8 cellular contexts compared by ENCODE assay signal in the genomic region with DNA sequence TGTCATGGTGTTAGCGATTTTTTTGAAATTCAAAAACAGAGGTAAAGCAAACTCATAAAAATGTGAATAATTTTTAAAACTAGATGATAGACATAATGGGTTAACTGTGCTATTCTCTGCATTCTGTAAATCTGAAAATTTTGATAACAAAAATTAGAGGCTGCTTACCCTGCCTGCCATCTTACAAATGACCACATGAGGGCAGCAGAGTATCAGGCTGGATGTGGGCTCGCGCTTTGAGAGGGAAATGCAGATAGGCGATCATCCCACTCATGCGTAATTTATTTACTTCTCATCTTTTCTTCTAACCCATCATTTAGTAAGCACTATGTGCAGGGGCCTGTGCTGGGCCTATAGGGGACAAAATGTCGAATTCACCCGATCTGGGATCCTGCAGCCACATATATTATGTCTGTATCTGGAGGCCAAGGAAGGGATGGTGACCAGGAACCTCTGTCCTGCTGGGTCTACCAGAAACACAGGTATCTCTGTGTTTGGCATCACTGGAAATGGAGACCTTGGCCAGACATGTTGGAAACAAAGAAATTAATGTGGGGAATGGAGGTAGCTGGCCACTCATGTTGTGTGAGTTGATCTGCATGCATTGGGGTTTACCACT.
DNase-seq lines count a peak whose midpoint lies in the region; ATAC-seq and TF ChIP-seq lines count a peak whose summit lies in the region.

No MANE protein-coding gene starts in this region.

- no peak overlapping the region for H3K27ac ChIP-seq in VCaP

- TF ChIP-seq CTCF in VCaP (conservative IDR thresholded peaks at IDR 0.05), result peak; percentile 100

- DNase-seq in AML-193 (lab: John Stamatoyannopoulos, UW) (peak; percentile 56 to 66), GM19240 (ENCODE audit: insufficient read length, low spot score) (peak; percentile 51), NCI-H1105 treated with DMSO at 0.1 percent for 48 hours (lab: John Stamatoyannopoulos, UW) (peak; percentile 48), T47D (ENCODE audit: low read depth in 1 of 2, low spot score in 1 of 2) (peak; percentile 25 to 76), kidney glomerular epithelial cell (lab: John Stamatoyannopoulos, UW) (peak; percentile 28)
- DNase-seq in stimulated activated CD4-positive, alpha-beta T cell treated with anti-CD3 and anti-CD28 coated beads, Interleukin-4, amount 100 ng/mL, for 1 hour, result peak; percentile 63

- in situ Hi-C loops in T47D (cut with HindIII; ENCODE audit: low pct_unique_long_range_greater_than_20kb, low sequenced_read_pairs), result no loop called here

- ATAC-seq in GM18519 (IDR thresholded peaks at IDR 0.05; ENCODE audit: low FRiP score, unreplicated experiment), result no peak
